ENCODE assay signal across 12 cellular contexts in the genomic region with DNA sequence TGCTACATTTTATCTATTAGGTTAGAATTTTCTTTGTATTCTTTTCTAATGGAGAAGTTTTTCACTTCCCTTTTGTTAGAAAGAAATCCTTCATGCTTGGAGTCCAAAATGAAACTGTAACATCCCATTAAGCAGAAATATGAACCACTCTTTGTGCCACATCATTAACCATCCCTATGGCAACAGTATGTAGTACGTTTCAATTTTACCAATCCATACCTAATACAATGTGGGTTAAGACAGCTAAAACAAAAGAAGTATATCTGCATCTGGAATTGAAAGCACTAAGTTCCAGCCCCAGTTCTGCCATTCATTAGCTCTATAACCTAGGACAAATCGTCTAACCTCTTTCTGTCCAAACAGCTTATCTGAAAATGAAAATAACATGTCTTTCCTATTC.
A peak's percentile ranks its signal among the peaks of the same experiment; 100 is the strongest.
DNase-seq lines count a peak whose midpoint lies in the region; ATAC-seq and TF ChIP-seq lines count a peak whose summit lies in the region.
"Had no signal": no experiment of that assay in that cellular context is flagged by ENCODE, and none has a peak within 500 bp of the region (broad histone marks: within the 10 kb centered on the region; RNA-seq: fewer than 3 reads in every experiment).

No MANE protein-coding gene starts in this region.

- H3K4me1 ChIP-seq in PC-3 (ENCODE audit: insufficient read depth, low read length) (peaks cover 7% of the 10 kb centered on the region), hepatocyte (ENCODE audit: insufficient read depth) (no peaks in the 10 kb centered on the region)

- intact Hi-C loops in PC-3 (cut with micrococcal nuclease) = no loop called here

- H2AFZ ChIP-seq in PC-3 (ENCODE audit: low read length) (no peak overlapping the region), hepatocyte (no peak overlapping the region)

- no peaks in the 10 kb centered on the region for H3K79me2 ChIP-seq in PC-3 (ENCODE audit: low read length)
- no peaks in the 10 kb centered on the region for H3K79me2 ChIP-seq in hepatocyte

- DNase-seq in ecto neural progenitor cell (ENCODE audit: low spot score) (no peak), midbrain (lab: John Stamatoyannopoulos, UW) (no peak), PC-3 (no peak), hepatocyte (ENCODE audit: low spot score) (no peak)
- DNase-seq: activated CD4-positive, alpha-beta T cell treated with anti-CD3 and anti-CD28 coated beads for 48 hours; CD4-positive, CD25-positive, alpha-beta regulatory T cell; central memory CD4-positive, alpha-beta T cell; naive B cell had no signal

- H3K4me3 ChIP-seq in PC-3 (ENCODE audit: low read length) (no peak overlapping the region), hepatocyte (no peak overlapping the region)

- 87% methylated on average over 2 of the region's 2 CpGs for WGBS in hepatocyte (ENCODE audit: low lambda C conversion rate, missing lambda C conversion rate)

- CTCF ChIA-PET in PC-3 (lab: Charles Lee) = no interaction called here

- H4K20me1 ChIP-seq in PC-3 (ENCODE audit: low read length) (no peaks in the 10 kb centered on the region), hepatocyte (ENCODE audit: insufficient read depth, poor library complexity, severe bottlenecking) (no peaks in the 10 kb centered on the region)

- H3K27me3 ChIP-seq in PC-3 (ENCODE audit: low read length) (no peaks in the 10 kb centered on the region), hepatocyte (no peaks in the 10 kb centered on the region)

- H3K9me3 ChIP-seq in PC-3 (ENCODE audit: low read length) = no peaks in the 10 kb centered on the region
- H3K9me3 ChIP-seq in hepatocyte (ENCODE audit: low read depth) = no peaks in the 10 kb centered on the region

- POLR2A ChIA-PET in PC-3 (lab: Charles Lee; ENCODE audit: unreplicated experiment) = no interaction called here

- no peaks in the 10 kb centered on the region for H3F3A ChIP-seq in PC-3 (ENCODE audit: low read length, unreplicated experiment)

- H3K4me2 ChIP-seq in PC-3 (ENCODE audit: low read length) (no peak overlapping the region), hepatocyte (no peak overlapping the region)

- BruUV-seq in PC-3 (replicated peaks; lab: Mats Ljungman, UMichigan) = no TSS peak

- H3K9me2 ChIP-seq in PC-3 (replicated peaks; ENCODE audit: low read length) (no peaks in the 10 kb centered on the region), hepatocyte (replicated peaks; ENCODE audit: insufficient read depth) (no peaks in the 10 kb centered on the region)

- TF ChIP-seq CTCF in PC-3 (conservative IDR thresholded peaks at IDR 0.05; ENCODE audit: low read depth, low read length) (no peak), hepatocyte (IDR thresholded peaks at IDR 0.05; ENCODE audit: poor library complexity) (no peak)

- H3K36me3 ChIP-seq in PC-3 (ENCODE audit: low read depth, low read length) (no peaks in the 10 kb centered on the region), hepatocyte (replicated peaks; ENCODE audit: insufficient read depth, low read depth) (no peaks in the 10 kb centered on the region)

- ATAC-seq in GM18519 (IDR thresholded peaks at IDR 0.05; ENCODE audit: low FRiP score, unreplicated experiment) (peak; percentile 100), GM21367 (IDR thresholded peaks at IDR 0.05; ENCODE audit: unreplicated experiment) (peak; percentile 70), HG02943 (IDR thresholded peaks at IDR 0.05; ENCODE audit: low read depth, unreplicated experiment) (peak; percentile 95), HG03565 (IDR thresholded peaks at IDR 0.05; ENCODE audit: unreplicated experiment) (peak; percentile 99), PC-3 (no peak)

- no peak overlapping the region for H3K27ac ChIP-seq in PC-3 (ENCODE audit: low read length)
- H3K27ac ChIP-seq in hepatocyte = no peak overlapping the region

- no peak overlapping the region for H3K9ac ChIP-seq in PC-3 (ENCODE audit: low read length)
